ENCODE assay signal across 8 cellular contexts in genomic region chr10:101012525-101013364, GRCh38. TPM values are rescaled to one million over a fixed set of nuclear protein-coding genes. Genes with fewer than 3 reads are reported as not detected.
DNase-seq lines count a peak whose midpoint lies in the region; ATAC-seq, FAIRE-seq and TF ChIP-seq lines count a peak whose summit lies in the region.

No MANE protein-coding gene starts in this region.

- no peak for FAIRE-seq in H54 (lab: Jason Lieb, UNC)

- H3K27ac Mint-ChIP-seq in activated naive CD8-positive, alpha-beta T cell treated with anti-CD3 and anti-CD28 coated beads, Interleukin-2, amount 50 U/mL, for 24 hours: peak overlapping the region; percentile 19

- peaks cover 27% of the 10 kb centered on the region for H3K27me3 Mint-ChIP-seq in activated naive CD8-positive, alpha-beta T cell treated with anti-CD3 and anti-CD28 coated beads, Interleukin-2, amount 50 U/mL, for 24 hours

- H3K36me3 Mint-ChIP-seq in activated naive CD8-positive, alpha-beta T cell treated with anti-CD3 and anti-CD28 coated beads, Interleukin-2, amount 50 U/mL, for 24 hours (ENCODE audit: low read depth): no peaks in the 10 kb centered on the region

- no peak for TF ChIP-seq POLR2A in H54 (IDR thresholded peaks at IDR 0.05; ENCODE audit: low read depth, low read length)

- H3K4me3 Mint-ChIP-seq in activated naive CD8-positive, alpha-beta T cell treated with anti-CD3 and anti-CD28 coated beads, Interleukin-2, amount 50 U/mL, for 24 hours: no peak overlapping the region

- DNase-seq in GDM1 (lab: John Stamatoyannopoulos, UW): peak; percentile 67
- DNase-seq in H54 (ENCODE audit: insufficient read length, low spot score): peak; percentile 94
- peak; percentile 84 for DNase-seq in MV-4-11 (lab: John Stamatoyannopoulos, UW)
- DNase-seq in SKM-1 (lab: John Stamatoyannopoulos, UW; ENCODE audit: unreplicated experiment): peak; percentile 76
- peak; percentile 86 for DNase-seq in activated naive CD8-positive, alpha-beta T cell treated with anti-CD3 and anti-CD28 coated beads, Interleukin-2, amount 50 U/mL, for 24 hours
- peak; percentile 92 for DNase-seq in cardiac septum (ENCODE audit: low spot score)
- peak; percentile 89 for DNase-seq in renal cortical epithelial cell (ENCODE audit: low read depth)

- H3K9me3 Mint-ChIP-seq in activated naive CD8-positive, alpha-beta T cell treated with anti-CD3 and anti-CD28 coated beads, Interleukin-2, amount 50 U/mL, for 24 hours: no peaks in the 10 kb centered on the region

- intact Hi-C loops in cardiac septum (cut with DNase I): no loop called here

- H3K4me1 Mint-ChIP-seq in activated naive CD8-positive, alpha-beta T cell treated with anti-CD3 and anti-CD28 coated beads, Interleukin-2, amount 50 U/mL, for 24 hours: peaks cover 28% of the 10 kb centered on the region

- peak; percentile 84 for ATAC-seq in activated naive CD8-positive, alpha-beta T cell treated with anti-CD3 and anti-CD28 coated beads, Interleukin-2, amount 50 U/mL, for 24 hours
- no peak for ATAC-seq in GM19328 (IDR thresholded peaks at IDR 0.05; ENCODE audit: unreplicated experiment)

RNA-seq across cellular contexts. Expression of gene LZTS2, which starts 13.1 kb away (rescaled TPM):
- total RNA-seq in cardiac septum (47.2 TPM), renal cortical epithelial cell (72.9 and 77.3 TPM in 2 replicates)

RNA-seq across cellular contexts. Expression of gene PDZD7, which starts 18.2 kb away (rescaled TPM):
- 0.40 TPM for total RNA-seq in cardiac septum
- total RNA-seq in renal cortical epithelial cell: 1.3 and 4.7 TPM in 2 replicates

RNA-seq across cellular contexts. Expression of gene SFXN3, which starts 18.3 kb away (rescaled TPM):
- total RNA-seq in cardiac septum: 30.8 TPM
- 35.8 and 40.9 TPM in 2 replicates for total RNA-seq in renal cortical epithelial cell

RNA-seq across cellular contexts. Expression of gene TWNK, which starts 25.4 kb away (rescaled TPM):
- total RNA-seq in cardiac septum (5.2 TPM), renal cortical epithelial cell (8.7 and 16.8 TPM in 2 replicates)

RNA-seq across cellular contexts. Expression of gene MRPL43, which starts 25.4 kb away (rescaled TPM):
- total RNA-seq in cardiac septum (51.7 TPM), renal cortical epithelial cell (43.2 and 54.9 TPM in 2 replicates)
